Comparison of ENCODE assay signal across 28 cellular contexts in genomic region chr14:91898256-91898843, GRCh38. TPM values are rescaled to one million over a fixed set of nuclear protein-coding genes. Genes with fewer than 3 reads are reported as not detected.
DNase-seq lines count a peak whose midpoint lies in the region; TF ChIP-seq lines count a peak whose summit lies in the region.
"Had no signal": no experiment of that assay in that cellular context is flagged by ENCODE, and none has a peak within 500 bp of the region (broad histone marks: within the 10 kb centered on the region; RNA-seq: fewer than 3 reads in every experiment).

No MANE protein-coding gene starts in this region.

- no peak overlapping the region for H3K4me3 Mint-ChIP-seq in progenitor cell of endocrine pancreas (ENCODE audit: low read depth)
- no peak overlapping the region for H3K4me3 Mint-ChIP-seq in activated CD4-positive, alpha-beta memory T cell treated with anti-CD3 and anti-CD28 coated beads for 36 hours
- H3K4me3 Mint-ChIP-seq: activated CD4-positive, alpha-beta memory T cell treated with anti-CD3 and anti-CD28 coated beads, Interleukin-2, amount 10 ng/mL, durations not matched to agents 7 days and 5 days; activated naive CD8-positive, alpha-beta T cell treated with anti-CD3 and anti-CD28 coated beads, Interleukin-2, amount 10 ng/mL, durations not matched to agents 7 days and 5 days; brain; H9 had no signal

- no peaks in the 10 kb centered on the region for H3K9me3 Mint-ChIP-seq in progenitor cell of endocrine pancreas (ENCODE audit: low read depth)
- H3K9me3 Mint-ChIP-seq in activated CD4-positive, alpha-beta memory T cell treated with anti-CD3 and anti-CD28 coated beads for 36 hours = no peaks in the 10 kb centered on the region
- H3K9me3 Mint-ChIP-seq: activated CD4-positive, alpha-beta memory T cell treated with anti-CD3 and anti-CD28 coated beads, Interleukin-2, amount 10 ng/mL, durations not matched to agents 7 days and 5 days; activated T-helper 2 cell treated with anti-CD3 and anti-CD28 coated beads, Interferon-gamma antibody, Interleukin-2, Interleukin-4, amounts not matched to agents 10 μg/mL and 5 μg/mL and 100 μg/mL, durations not matched to agents 14 hours and 24 hours and 36 hours; brain; H9 had no signal

- H3K27me3 ChIP-seq in ascending aorta (no peaks in the 10 kb centered on the region), tibial nerve (no peaks in the 10 kb centered on the region)
- H3K27me3 ChIP-seq: MG63 had no signal

- H3K4me3 ChIP-seq in ascending aorta (no peak overlapping the region), tibial nerve (no peak overlapping the region), foreskin fibroblast (ENCODE audit: low read depth in 1 of 2, low read length in 2 of 2) (no peak overlapping the region)
- H3K4me3 ChIP-seq: K562, MG63, psoas muscle had no signal

- no peaks in the 10 kb centered on the region for H3K36me3 Mint-ChIP-seq in progenitor cell of endocrine pancreas (ENCODE audit: insufficient read depth)
- H3K36me3 Mint-ChIP-seq in activated CD4-positive, alpha-beta memory T cell treated with anti-CD3 and anti-CD28 coated beads for 36 hours = no peaks in the 10 kb centered on the region
- H3K36me3 Mint-ChIP-seq: activated naive CD8-positive, alpha-beta T cell treated with anti-CD3 and anti-CD28 coated beads, Interleukin-2, amount 10 ng/mL, durations not matched to agents 7 days and 5 days; brain had no signal

- peaks cover 2% of the 10 kb centered on the region for H3K27me3 Mint-ChIP-seq in progenitor cell of endocrine pancreas
- no peaks in the 10 kb centered on the region for H3K27me3 Mint-ChIP-seq in activated CD4-positive, alpha-beta memory T cell treated with anti-CD3 and anti-CD28 coated beads for 36 hours
- H3K27me3 Mint-ChIP-seq: activated CD4-positive, alpha-beta memory T cell treated with anti-CD3 and anti-CD28 coated beads, Interleukin-2, amount 10 ng/mL, durations not matched to agents 7 days and 5 days; activated naive CD8-positive, alpha-beta T cell treated with anti-CD3 and anti-CD28 coated beads, Interleukin-2, amount 10 ng/mL, durations not matched to agents 7 days and 5 days had no signal

- TF ChIP-seq POLR2A in tibial nerve (IDR thresholded peaks at IDR 0.05) = no peak

- H3K4me1 Mint-ChIP-seq in progenitor cell of endocrine pancreas (ENCODE audit: low read depth) = peaks cover 24% of the 10 kb centered on the region
- H3K4me1 Mint-ChIP-seq in activated CD4-positive, alpha-beta memory T cell treated with anti-CD3 and anti-CD28 coated beads for 36 hours (ENCODE audit: low read depth) = peaks cover 8% of the 10 kb centered on the region

- 87 to 88% methylated on average over 11 of the region's 11 CpGs for WGBS in tibial nerve, 2 donors

- H3K9me3 ChIP-seq in ascending aorta = no peaks in the 10 kb centered on the region
- no peaks in the 10 kb centered on the region for H3K9me3 ChIP-seq in tibial nerve
- H3K9me3 ChIP-seq: Caco-2, MG63, psoas muscle had no signal

- TF ChIP-seq EP300 in tibial nerve (IDR thresholded peaks at IDR 0.05) = no peak

- H3K27ac ChIP-seq in ascending aorta (peak overlapping the region; percentile 91 to 95), tibial nerve (peak overlapping the region in 3 of 4 donors; percentile 38 to 87 (median 86))
- H3K27ac ChIP-seq: C4-2B, epithelial cell of prostate, foreskin keratinocyte, psoas muscle, RWPE1 had no signal

- TF ChIP-seq CTCF in ascending aorta (IDR thresholded peaks at IDR 0.05) = no peak
- no peak for TF ChIP-seq CTCF in progenitor cell of endocrine pancreas (IDR thresholded peaks at IDR 0.05; ENCODE audit: unreplicated experiment)
- no peak for TF ChIP-seq CTCF in tibial nerve (IDR thresholded peaks at IDR 0.05)
- TF ChIP-seq CTCF in foreskin fibroblast (IDR thresholded peaks at IDR 0.05; ENCODE audit: low read depth, low read length) = no peak

- H3K36me3 ChIP-seq in ascending aorta (peaks cover 0 to 11% of the 10 kb centered on the region in 2 donors), tibial nerve (no peaks in the 10 kb centered on the region)
- H3K36me3 ChIP-seq: MG63 had no signal

- H3K4me1 ChIP-seq in ascending aorta = peaks cover 43 to 61% of the 10 kb centered on the region in 2 donors
- peaks cover 0 to 74% (median 30%) of the 10 kb centered on the region in 4 donors for H3K4me1 ChIP-seq in tibial nerve
- H3K4me1 ChIP-seq: Caco-2, foreskin keratinocyte, psoas muscle had no signal

- intact Hi-C loops in ascending aorta (cut with DNase I) = loop anchor here (5.0 kb wide), 1 partner anchor 84 kb away; no protein-coding TSS in a partner anchor
- intact Hi-C loops in activated CD4-positive, alpha-beta memory T cell treated with anti-CD3 and anti-CD28 coated beads for 36 hours (cut with micrococcal nuclease) = loop anchor here (5.0 kb wide), 1 partner anchor 246 kb away; no protein-coding TSS in a partner anchor

- POLR2A ChIA-PET in activated CD4-positive, alpha-beta memory T cell treated with anti-CD3 and anti-CD28 coated beads for 36 hours (lab: Charles Lee) = no interaction called here

- H3K27ac Mint-ChIP-seq in progenitor cell of endocrine pancreas = peak overlapping the region; percentile 31
- no peak overlapping the region for H3K27ac Mint-ChIP-seq in activated CD4-positive, alpha-beta memory T cell treated with anti-CD3 and anti-CD28 coated beads for 36 hours
- H3K27ac Mint-ChIP-seq: activated CD4-positive, alpha-beta memory T cell treated with anti-CD3 and anti-CD28 coated beads, Interleukin-2, amount 10 ng/mL, durations not matched to agents 7 days and 5 days; activated naive CD8-positive, alpha-beta T cell treated with anti-CD3 and anti-CD28 coated beads, Interleukin-2, amount 10 ng/mL, durations not matched to agents 7 days and 5 days; activated T-helper 2 cell treated with anti-CD3 and anti-CD28 coated beads, Interferon-gamma antibody, Interleukin-2, Interleukin-4, amounts not matched to agents 10 μg/mL and 5 μg/mL and 100 μg/mL, durations not matched to agents 14 hours and 24 hours and 36 hours had no signal

- DNase-seq in ascending aorta (ENCODE audit: low spot score in 2 of 2) (peak in 1 of 2 donors; percentile 82), fibroblast of gingiva (ENCODE audit: low read depth) (peak; percentile 69), progenitor cell of endocrine pancreas (ENCODE audit: low spot score, unreplicated experiment) (no peak), tibial nerve (ENCODE audit: low spot score in 2 of 2) (no peak), GM19238 (ENCODE audit: insufficient read length, low spot score) (no peak), foreskin fibroblast (no peak)
- DNase-seq in activated naive CD4-positive, alpha-beta T cell treated with anti-CD3 and anti-CD28 coated beads, Interleukin-2, amount 50 U/mL, for 16 hours = no peak
- DNase-seq in activated CD4-positive, alpha-beta memory T cell treated with anti-CD3 and anti-CD28 coated beads for 36 hours = no peak
- DNase-seq: activated CD4-positive, alpha-beta memory T cell treated with anti-CD3 and anti-CD28 coated beads, Interleukin-2, amount 10 ng/mL, durations not matched to agents 7 days and 5 days; activated naive CD8-positive, alpha-beta T cell treated with anti-CD3 and anti-CD28 coated beads, Interleukin-2, amount 10 ng/mL, durations not matched to agents 7 days and 5 days; DMS79; effector CD8-positive, alpha-beta T cell; foreskin keratinocyte; GDM1; H9; left colon; mesendoderm; MG63; NCI-H446 treated with DMSO at 0.1 percent for 48 hours; psoas muscle; stimulated activated CD4-positive, alpha-beta T cell treated with anti-CD3 and anti-CD28 coated beads, Interleukin-2, amount 100 ng/mL, for 24 hours had no signal

- CTCF ChIA-PET in activated CD4-positive, alpha-beta memory T cell treated with anti-CD3 and anti-CD28 coated beads for 36 hours (lab: Charles Lee) = interaction anchor here (1.0 to 2.2 kb wide), 6 partner anchors 7 to 249 kb away, joined by 3 to 13 read pairs (median 4); no protein-coding TSS in a partner anchor

RNA-seq across cellular contexts. Expression of gene TC2N, which starts 31.0 kb away (rescaled TPM):
- total RNA-seq in ascending aorta (37.8 TPM), progenitor cell of endocrine pancreas (36.6 and 38.5 TPM in 2 replicates), tibial nerve (10 to 100 TPM; 23.4 to 35.2 (median 25.7) TPM)
- 10 to 100 TPM; 44.9 to 46.6 TPM for total RNA-seq in activated CD4-positive, alpha-beta memory T cell treated with anti-CD3 and anti-CD28 coated beads for 36 hours

RNA-seq across cellular contexts. Expression of gene FBLN5, which starts 49.1 kb away (rescaled TPM):
- total RNA-seq in ascending aorta = 280 TPM
- total RNA-seq in progenitor cell of endocrine pancreas = 6.4 and 6.9 TPM in 2 replicates
- total RNA-seq in tibial nerve = 100 to 1,000 TPM; 109 to 215 (median 186) TPM
- 1 to 10 TPM; 1.9 TPM for total RNA-seq in activated CD4-positive, alpha-beta memory T cell treated with anti-CD3 and anti-CD28 coated beads for 36 hours

Comparison
In these comparisons a context has a peak if more than half of its experiments do, and no peak if none do; other contexts are left out.
1. RNA of gene FBLN5, which starts 49.1 kb away (total RNA-seq): 280 TPM in ascending aorta (single experiment) and 109 to 215 TPM in tibial nerve; 6.4 to 6.9 TPM in progenitor cell of endocrine pancreas and 1.9 TPM in activated CD4-positive, alpha-beta memory T cell treated with anti-CD3 and anti-CD28 coated beads for 36 hours; every median in the first group is over 10 times any median in the second.